Comparison of ENCODE assay signal across 1 cellular context in genomic region chr12:65879878-65880277, GRCh38.
A peak's percentile ranks its signal among the peaks of the same experiment; 100 is the strongest.
TF ChIP-seq lines count a peak whose summit lies in the region.

No MANE protein-coding gene starts in this region.

TF ChIP-seq in HEK293, 187 proteins besides CTCF, POLR2A, EP300 and RAD21 (continued from another document and continues in another):
- TF ChIP-seq, protein P1, sequence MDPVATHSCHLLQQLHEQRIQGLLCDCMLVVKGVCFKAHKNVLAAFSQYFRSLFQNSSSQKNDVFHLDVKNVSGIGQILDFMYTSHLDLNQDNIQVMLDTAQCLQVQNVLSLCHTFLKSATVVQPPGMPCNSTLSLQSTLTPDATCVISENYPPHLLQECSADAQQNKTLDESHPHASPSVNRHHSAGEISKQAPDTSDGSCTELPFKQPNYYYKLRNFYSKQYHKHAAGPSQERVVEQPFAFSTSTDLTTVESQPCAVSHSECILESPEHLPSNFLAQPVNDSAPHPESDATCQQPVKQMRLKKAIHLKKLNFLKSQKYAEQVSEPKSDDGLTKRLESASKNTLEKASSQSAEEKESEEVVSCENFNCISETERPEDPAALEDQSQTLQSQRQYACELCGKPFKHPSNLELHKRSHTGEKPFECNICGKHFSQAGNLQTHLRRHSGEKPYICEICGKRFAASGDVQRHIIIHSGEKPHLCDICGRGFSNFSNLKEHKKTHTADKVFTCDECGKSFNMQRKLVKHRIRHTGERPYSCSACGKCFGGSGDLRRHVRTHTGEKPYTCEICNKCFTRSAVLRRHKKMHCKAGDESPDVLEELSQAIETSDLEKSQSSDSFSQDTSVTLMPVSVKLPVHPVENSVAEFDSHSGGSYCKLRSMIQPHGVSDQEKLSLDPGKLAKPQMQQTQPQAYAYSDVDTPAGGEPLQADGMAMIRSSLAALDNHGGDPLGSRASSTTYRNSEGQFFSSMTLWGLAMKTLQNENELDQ (tag by site-specific recombination; IDR thresholded peaks at IDR 0.05; ENCODE audit: low read depth) = no peak
- TF ChIP-seq ZNF239 (tag by site-specific recombination; IDR thresholded peaks at IDR 0.05) (no peak), ZNF791 (tag by site-specific recombination; IDR thresholded peaks at IDR 0.05) (no peak), ZNF138 (tag by site-specific recombination; IDR thresholded peaks at IDR 0.05; ENCODE audit: borderline replicate concordance) (no peak), ZNF155 (tag by site-specific recombination; IDR thresholded peaks at IDR 0.05) (no peak), ZBTB26 (tag by site-specific recombination; optimal IDR thresholded peaks at IDR 0.05) (no peak), ZNF341 (tag by site-specific recombination; IDR thresholded peaks at IDR 0.05; ENCODE audit: low read depth) (no peak), ZBTB21 (tag by site-specific recombination; IDR thresholded peaks at IDR 0.05) (no peak), MEIS1 (CRISPR knock-in tag; IDR thresholded peaks at IDR 0.05; ENCODE audit: borderline replicate concordance) (peak; percentile 70; the same call in 1 of the 2 replicates), ZNF623 (tag by site-specific recombination; IDR thresholded peaks at IDR 0.05) (no peak), ZNF114 (tag by site-specific recombination; IDR thresholded peaks at IDR 0.05) (no peak), ZNF175 (tag by site-specific recombination; IDR thresholded peaks at IDR 0.05) (no peak), ZNF501 (tag by site-specific recombination; IDR thresholded peaks at IDR 0.05) (no peak), ZFP41 (tag by site-specific recombination; IDR thresholded peaks at IDR 0.05; ENCODE audit: borderline replicate concordance) (no peak), ZNF473 (tag by site-specific recombination; IDR thresholded peaks at IDR 0.05) (no peak), ZNF624 (tag by site-specific recombination; IDR thresholded peaks at IDR 0.05) (no peak), ZNF639 (tag by site-specific recombination; IDR thresholded peaks at IDR 0.05) (peak; percentile 26; the same call in 1 of the 2 replicates), AEBP2 (tag by site-specific recombination; IDR thresholded peaks at IDR 0.05; ENCODE audit: borderline replicate concordance) (no peak), IKZF3 (tag by site-specific recombination; IDR thresholded peaks at IDR 0.05) (peak; percentile 62; the same call in 1 of the 2 replicates), ZNF776 (tag by site-specific recombination; IDR thresholded peaks at IDR 0.05; ENCODE audit: borderline replicate concordance) (no peak), ZNF132 (tag by site-specific recombination; IDR thresholded peaks at IDR 0.05; ENCODE audit: borderline replicate concordance) (no peak), KLF8 (tag by site-specific recombination; IDR thresholded peaks at IDR 0.05) (peak; percentile 41; the same call in 1 of the 2 replicates), ZNF658 (tag by site-specific recombination; IDR thresholded peaks at IDR 0.05) (no peak), KLF10 (tag by site-specific recombination; IDR thresholded peaks at IDR 0.05) (peak; percentile 73), ZNF140 (tag by site-specific recombination; IDR thresholded peaks at IDR 0.05) (no peak), ZNF830 (tag by site-specific recombination; IDR thresholded peaks at IDR 0.05; ENCODE audit: low read depth) (no peak), ZNF184 (tag by site-specific recombination; IDR thresholded peaks at IDR 0.05) (no peak), ZNF596 (tag by site-specific recombination; IDR thresholded peaks at IDR 0.05) (no peak), ZNF621 (tag by site-specific recombination; IDR thresholded peaks at IDR 0.05) (no peak), TSHZ1 (tag by site-specific recombination; IDR thresholded peaks at IDR 0.05; ENCODE audit: borderline replicate concordance) (peak; percentile 51; the same call in 1 of the 2 replicates), ZNF701 (tag by site-specific recombination; IDR thresholded peaks at IDR 0.05) (no peak), ZNF544 (tag by site-specific recombination; IDR thresholded peaks at IDR 0.05) (no peak), ZXDB (tag by site-specific recombination; IDR thresholded peaks at IDR 0.05) (peak; percentile 74), ZBTB8A (tag by site-specific recombination; IDR thresholded peaks at IDR 0.05) (no peak), RBAK (tag by site-specific recombination; IDR thresholded peaks at IDR 0.05) (no peak), OSR2 (tag by site-specific recombination; IDR thresholded peaks at IDR 0.05) (peak; percentile 72; the same call in 1 of the 2 replicates), MYNN (tag by site-specific recombination; IDR thresholded peaks at IDR 0.05; ENCODE audit: borderline replicate concordance) (no peak), GLIS2 (tag by site-specific recombination; IDR thresholded peaks at IDR 0.05) (no peak), YY1 (tag by site-specific recombination; IDR thresholded peaks at IDR 0.05) (no peak), TCF7L2 (IDR thresholded peaks at IDR 0.05; ENCODE audit: borderline replicate concordance, low read depth, low read length) (no peak), ZNF202 (tag by site-specific recombination; IDR thresholded peaks at IDR 0.05; ENCODE audit: borderline replicate concordance) (no peak)
- TF ChIP-seq, protein P2, sequence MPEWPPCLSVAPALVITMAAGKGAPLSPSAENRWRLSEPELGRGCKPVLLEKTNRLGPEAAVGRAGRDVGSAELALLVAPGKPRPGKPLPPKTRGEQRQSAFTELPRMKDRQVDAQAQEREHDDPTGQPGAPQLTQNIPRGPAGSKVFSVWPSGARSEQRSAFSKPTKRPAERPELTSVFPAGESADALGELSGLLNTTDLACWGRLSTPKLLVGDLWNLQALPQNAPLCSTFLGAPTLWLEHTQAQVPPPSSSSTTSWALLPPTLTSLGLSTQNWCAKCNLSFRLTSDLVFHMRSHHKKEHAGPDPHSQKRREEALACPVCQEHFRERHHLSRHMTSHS (tag by site-specific recombination; IDR thresholded peaks at IDR 0.05) = no peak
- TF ChIP-seq, protein P3, sequence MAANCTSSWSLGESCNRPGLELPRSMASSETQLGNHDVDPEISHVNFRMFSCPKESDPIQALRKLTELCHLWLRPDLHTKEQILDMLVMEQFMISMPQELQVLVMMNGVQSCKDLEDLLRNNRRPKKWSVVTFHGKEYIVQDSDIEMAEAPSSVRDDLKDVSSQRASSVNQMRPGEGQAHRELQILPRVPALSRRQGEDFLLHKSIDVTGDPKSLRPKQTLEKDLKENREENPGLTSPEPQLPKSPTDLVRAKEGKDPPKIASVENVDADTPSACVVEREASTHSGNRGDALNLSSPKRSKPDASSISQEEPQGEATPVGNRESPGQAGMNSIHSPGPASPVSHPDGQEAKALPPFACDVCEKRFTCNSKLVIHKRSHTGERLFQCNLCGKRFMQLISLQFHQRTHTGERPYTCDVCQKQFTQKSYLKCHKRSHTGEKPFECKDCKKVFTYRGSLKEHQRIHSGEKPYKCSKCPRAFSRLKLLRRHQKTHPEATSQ (tag by site-specific recombination; IDR thresholded peaks at IDR 0.05) = no peak
- TF ChIP-seq, protein P4, sequence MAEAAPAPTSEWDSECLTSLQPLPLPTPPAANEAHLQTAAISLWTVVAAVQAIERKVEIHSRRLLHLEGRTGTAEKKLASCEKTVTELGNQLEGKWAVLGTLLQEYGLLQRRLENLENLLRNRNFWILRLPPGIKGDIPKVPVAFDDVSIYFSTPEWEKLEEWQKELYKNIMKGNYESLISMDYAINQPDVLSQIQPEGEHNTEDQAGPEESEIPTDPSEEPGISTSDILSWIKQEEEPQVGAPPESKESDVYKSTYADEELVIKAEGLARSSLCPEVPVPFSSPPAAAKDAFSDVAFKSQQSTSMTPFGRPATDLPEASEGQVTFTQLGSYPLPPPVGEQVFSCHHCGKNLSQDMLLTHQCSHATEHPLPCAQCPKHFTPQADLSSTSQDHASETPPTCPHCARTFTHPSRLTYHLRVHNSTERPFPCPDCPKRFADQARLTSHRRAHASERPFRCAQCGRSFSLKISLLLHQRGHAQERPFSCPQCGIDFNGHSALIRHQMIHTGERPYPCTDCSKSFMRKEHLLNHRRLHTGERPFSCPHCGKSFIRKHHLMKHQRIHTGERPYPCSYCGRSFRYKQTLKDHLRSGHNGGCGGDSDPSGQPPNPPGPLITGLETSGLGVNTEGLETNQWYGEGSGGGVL (tag by site-specific recombination; IDR thresholded peaks at IDR 0.05) = no peak
- TF ChIP-seq, protein P5, sequence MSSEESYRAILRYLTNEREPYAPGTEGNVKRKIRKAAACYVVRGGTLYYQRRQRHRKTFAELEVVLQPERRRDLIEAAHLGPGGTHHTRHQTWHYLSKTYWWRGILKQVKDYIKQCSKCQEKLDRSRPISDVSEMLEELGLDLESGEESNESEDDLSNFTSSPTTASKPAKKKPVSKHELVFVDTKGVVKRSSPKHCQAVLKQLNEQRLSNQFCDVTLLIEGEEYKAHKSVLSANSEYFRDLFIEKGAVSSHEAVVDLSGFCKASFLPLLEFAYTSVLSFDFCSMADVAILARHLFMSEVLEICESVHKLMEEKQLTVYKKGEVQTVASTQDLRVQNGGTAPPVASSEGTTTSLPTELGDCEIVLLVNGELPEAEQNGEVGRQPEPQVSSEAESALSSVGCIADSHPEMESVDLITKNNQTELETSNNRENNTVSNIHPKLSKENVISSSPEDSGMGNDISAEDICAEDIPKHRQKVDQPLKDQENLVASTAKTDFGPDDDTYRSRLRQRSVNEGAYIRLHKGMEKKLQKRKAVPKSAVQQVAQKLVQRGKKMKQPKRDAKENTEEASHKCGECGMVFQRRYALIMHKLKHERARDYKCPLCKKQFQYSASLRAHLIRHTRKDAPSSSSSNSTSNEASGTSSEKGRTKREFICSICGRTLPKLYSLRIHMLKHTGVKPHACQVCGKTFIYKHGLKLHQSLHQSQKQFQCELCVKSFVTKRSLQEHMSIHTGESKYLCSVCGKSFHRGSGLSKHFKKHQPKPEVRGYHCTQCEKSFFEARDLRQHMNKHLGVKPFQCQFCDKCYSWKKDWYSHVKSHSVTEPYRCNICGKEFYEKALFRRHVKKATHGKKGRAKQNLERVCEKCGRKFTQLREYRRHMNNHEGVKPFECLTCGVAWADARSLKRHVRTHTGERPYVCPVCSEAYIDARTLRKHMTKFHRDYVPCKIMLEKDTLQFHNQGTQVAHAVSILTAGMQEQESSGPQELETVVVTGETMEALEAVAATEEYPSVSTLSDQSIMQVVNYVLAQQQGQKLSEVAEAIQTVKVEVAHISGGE (tag by site-specific recombination; conservative IDR thresholded peaks at IDR 0.05; ENCODE audit: low read depth) = no peak
